In genomic region chr12:3724096-3724805, GRCh38 we compare ENCODE assay signal across 10 cellular contexts.
"Had no signal": no experiment of that assay in that cellular context is flagged by ENCODE, and none has a peak within 500 bp of the region (broad histone marks: within the 10 kb centered on the region; RNA-seq: fewer than 3 reads in every experiment).

No MANE protein-coding gene starts in this region.

- ATAC-seq: effector memory CD8-positive, alpha-beta T cell; left lung; naive thymus-derived CD8-positive, alpha-beta T cell; stimulated activated naive B cell treated with anti-CD40 and anti-IgM and Interleukin-4, amounts not matched to agents 10 μg/mL and 1 μg/mL and 100 μg/mL, for 72 hours had no signal

- DNase-seq: activated CD4-positive, alpha-beta T cell treated with anti-CD3 and anti-CD28 coated beads for 1 hour; effector memory CD8-positive, alpha-beta T cell; esophagus squamous epithelium; foreskin fibroblast; hippocampal formation; left lung; naive thymus-derived CD8-positive, alpha-beta T cell; stimulated activated naive B cell treated with anti-CD40 and anti-IgM and Interleukin-4, amounts not matched to agents 10 μg/mL and 1 μg/mL and 100 μg/mL, for 72 hours; thyroid gland had no signal

- H2AFZ ChIP-seq: parathyroid adenoma had no signal

- H3K79me2 ChIP-seq: parathyroid adenoma had no signal

- H3K27ac ChIP-seq: left lung, parathyroid adenoma, thyroid gland had no signal

- H3K4me1 ChIP-seq: parathyroid adenoma, thyroid gland had no signal

- H3K27me3 ChIP-seq: esophagus squamous epithelium, left lung, thyroid gland had no signal

- H3K9me3 ChIP-seq: esophagus squamous epithelium, left lung, thyroid gland had no signal

- H3K36me3 ChIP-seq: esophagus squamous epithelium, left lung, thyroid gland had no signal

- H3K9ac ChIP-seq: parathyroid adenoma had no signal

- H3K4me3 ChIP-seq: esophagus squamous epithelium, left lung, thyroid gland had no signal
